In the genomic region with DNA sequence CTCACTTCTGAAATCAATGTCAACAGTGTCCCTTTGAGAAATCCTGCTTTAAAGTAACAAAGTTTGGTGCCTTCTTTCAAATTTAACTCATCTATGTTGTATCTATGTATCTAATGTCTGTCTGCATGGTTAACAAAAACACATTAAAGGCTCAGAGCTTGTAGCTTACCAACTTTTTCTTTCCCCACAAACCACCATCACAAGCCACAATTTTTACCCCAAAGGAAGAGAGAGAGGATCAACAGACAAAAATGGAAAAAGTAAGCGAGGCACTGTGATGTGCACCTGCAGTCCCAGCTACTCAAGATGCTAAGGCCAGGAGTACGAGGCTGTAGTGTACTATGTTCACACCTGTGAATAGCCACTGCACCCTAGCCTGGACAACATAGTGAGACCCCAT, we compare ENCODE assay signal across 26 cellular contexts. TPM values are rescaled to one million over a fixed set of nuclear protein-coding genes. Genes with fewer than 3 reads are reported as not detected.
DNase-seq lines count a peak whose midpoint lies in the region; ATAC-seq, FAIRE-seq and TF ChIP-seq lines count a peak whose summit lies in the region.
"Had no signal": no experiment of that assay in that cellular context is flagged by ENCODE, and none has a peak within 500 bp of the region (broad histone marks: within the 10 kb centered on the region; RNA-seq: fewer than 3 reads in every experiment).

No MANE protein-coding gene starts in this region.

- peak overlapping the region; percentile 53 for H3K4me3 Mint-ChIP-seq in activated CD4-positive, alpha-beta T cell treated with anti-CD3 and anti-CD28 coated beads, Interleukin-2, amount 10 ng/mL, durations not matched to agents 24 days and 14 days
- peak overlapping the region in 3 of 4 donors; percentile 1 to 60 (median 8) for H3K4me3 Mint-ChIP-seq in CD4-positive, CD25-positive, alpha-beta regulatory T cell
- no peak overlapping the region for H3K4me3 Mint-ChIP-seq in activated B cell treated with CpG ODN at 0.5 μM for 24 hours

- TF ChIP-seq RAD21 in K562 (CRISPR knock-in tag; conservative IDR thresholded peaks at IDR 0.05 in 1 of 2, IDR thresholded peaks at IDR 0.05 in 1 of 2) = no peak

- TF ChIP-seq CTCF in activated B cell treated with CpG ODN at 0.5 μM for 24 hours (IDR thresholded peaks at IDR 0.05) = no peak
- no peak for TF ChIP-seq CTCF in K562 (IDR thresholded peaks at IDR 0.05 in 2 of 3, conservative IDR thresholded peaks at IDR 0.05 in 1 of 3; ENCODE audit: insufficient read depth in 2 of 3, low read depth in 1 of 3, low read length in 3 of 3)

- no peaks in the 10 kb centered on the region for H3K36me3 ChIP-seq in CD4-positive, CD25-positive, alpha-beta regulatory T cell (ENCODE audit: control insufficient read depth, insufficient read depth, low read length)
- H3K36me3 ChIP-seq in K562 (ENCODE audit: control insufficient read depth, insufficient read depth, low read length) = no peaks in the 10 kb centered on the region
- H3K36me3 ChIP-seq: heart left ventricle, upper lobe of right lung had no signal

- peaks cover 8% of the 10 kb centered on the region for H3K4me1 Mint-ChIP-seq in activated CD4-positive, alpha-beta T cell treated with anti-CD3 and anti-CD28 coated beads, Interleukin-2, amount 10 ng/mL, durations not matched to agents 24 days and 14 days
- peaks cover 13 to 50% (median 22%) of the 10 kb centered on the region in 4 donors for H3K4me1 Mint-ChIP-seq in CD4-positive, CD25-positive, alpha-beta regulatory T cell
- peaks cover 24% of the 10 kb centered on the region for H3K4me1 Mint-ChIP-seq in activated B cell treated with CpG ODN at 0.5 μM for 24 hours

- CTCF ChIA-PET in activated B cell treated with CpG ODN at 0.5 μM for 24 hours (lab: Charles Lee) (no interaction called here), K562 (lab: Yijun Ruan, JAX; ENCODE audit: low intra/inter-chr PET ratio) (no interaction called here)

- in situ Hi-C loops in K562 (cut with MboI) = no loop called here

- POLR2A ChIA-PET in activated B cell treated with CpG ODN at 0.5 μM for 24 hours (lab: Charles Lee) (no interaction called here), K562 (lab: Yijun Ruan, JAX) (no interaction called here)

- H3K79me2 ChIP-seq in K562 (ENCODE audit: control insufficient read depth, insufficient read depth, low read length) = peaks cover 63% of the 10 kb centered on the region

- no peak overlapping the region for H3K27ac ChIP-seq in CD4-positive, CD25-positive, alpha-beta regulatory T cell (ENCODE audit: insufficient read depth, low read length, poor library complexity, severe bottlenecking)
- H3K27ac ChIP-seq in K562 (ENCODE audit: extremely low read depth, low read depth, low read length) = no peak overlapping the region
- H3K27ac ChIP-seq: body of pancreas, heart left ventricle, SK-N-MC, skin epidermis, upper lobe of right lung, VCaP had no signal

- H4K20me1 ChIP-seq in K562 (replicated peaks; ENCODE audit: control insufficient read depth, insufficient read depth, low read length) = no peaks in the 10 kb centered on the region

- no peak for FAIRE-seq in K562 (lab: Jason Lieb, UNC)

- H3K9me1 ChIP-seq in K562 (ENCODE audit: control insufficient read depth, insufficient read depth, low read length) = no peaks in the 10 kb centered on the region

- no peaks in the 10 kb centered on the region for H3K27me3 Mint-ChIP-seq in activated CD4-positive, alpha-beta T cell treated with anti-CD3 and anti-CD28 coated beads, Interleukin-2, amount 10 ng/mL, durations not matched to agents 24 days and 14 days
- no peaks in the 10 kb centered on the region for H3K27me3 Mint-ChIP-seq in CD4-positive, CD25-positive, alpha-beta regulatory T cell
- no peaks in the 10 kb centered on the region for H3K27me3 Mint-ChIP-seq in activated B cell treated with CpG ODN at 0.5 μM for 24 hours

- peaks cover 11% of the 10 kb centered on the region for H3K4me1 ChIP-seq in CD4-positive, CD25-positive, alpha-beta regulatory T cell (ENCODE audit: control insufficient read depth, insufficient read depth, low read length, poor library complexity, severe bottlenecking)
- H3K4me1 ChIP-seq in K562 (replicated peaks in 1 of 2; ENCODE audit: control insufficient read depth in 2 of 2, insufficient read depth in 2 of 2, low read length in 2 of 2) = no peaks in the 10 kb centered on the region; a peak in 1 of 5 replicates
- H3K4me1 ChIP-seq: HAP-1 had no signal

- no peak for TF ChIP-seq EP300 in K562 (IDR thresholded peaks at IDR 0.05; ENCODE audit: low read length)

- ATAC-seq in CD4-positive, CD25-positive, alpha-beta regulatory T cell (ENCODE audit: low read depth in 2 of 2) = no peak
- ATAC-seq in activated B cell treated with CpG ODN at 0.5 μM for 24 hours (ENCODE audit: low read depth) = no peak
- no peak for ATAC-seq in K562
- ATAC-seq: body of pancreas, heart left ventricle, left cardiac atrium, upper lobe of right lung had no signal

- DNase-seq in activated CD4-positive, alpha-beta T cell treated with anti-CD3 and anti-CD28 coated beads, Interleukin-2, amount 10 ng/mL, durations not matched to agents 24 days and 14 days = peak; percentile 76
- no peak for DNase-seq in activated CD4-positive, alpha-beta T cell treated with anti-CD3 and anti-CD28 coated beads, Interleukin-2, amount 50 U/mL, for 4 hours
- DNase-seq in CD4-positive, CD25-positive, alpha-beta regulatory T cell = no peak
- DNase-seq in activated B cell treated with CpG ODN at 0.5 μM for 24 hours (no peak), K562 (ENCODE audit: extremely low read depth in 1 of 4, low spot score in 3 of 4) (no peak), NCI-H524 (lab: John Stamatoyannopoulos, UW) (no peak), islet precursor cell (no peak), ureter (ENCODE audit: low spot score) (no peak)
- DNase-seq: AML-193; body of pancreas; COR-L47; effector CD4-positive, alpha-beta T cell; erythroblast; foreskin fibroblast; heart left ventricle; left cardiac atrium; mesenchymal stem cell; NCI-H1092; NCI-H2029; occipital lobe; stimulated activated CD4-positive, alpha-beta T cell treated with anti-CD3 and anti-CD28 coated beads, Interleukin-1b, Interleukin-23, amount 100 ng/mL, for 48 hours; upper lobe of right lung had no signal

- BruUV-seq in K562 (replicated peaks; lab: Mats Ljungman, UMichigan) = no TSS peak

- no peak overlapping the region for H3K9ac ChIP-seq in K562 (ENCODE audit: insufficient read depth in 1 of 2, low read depth in 2 of 2, low read length in 2 of 2)

- H2AFZ ChIP-seq in K562 (ENCODE audit: low read depth, low read length) = no peak overlapping the region

- no peaks in the 10 kb centered on the region for H3K9me3 Mint-ChIP-seq in activated CD4-positive, alpha-beta T cell treated with anti-CD3 and anti-CD28 coated beads, Interleukin-2, amount 10 ng/mL, durations not matched to agents 24 days and 14 days
- H3K9me3 Mint-ChIP-seq in CD4-positive, CD25-positive, alpha-beta regulatory T cell = peaks cover 0 to 4% (median 0%) of the 10 kb centered on the region in 7 donors
- H3K9me3 Mint-ChIP-seq in activated B cell treated with CpG ODN at 0.5 μM for 24 hours = no peaks in the 10 kb centered on the region

- WGBS in K562 (ENCODE audit: insufficient coverage, low coverage, missing lambda C conversion rate) = 13% methylated on average over 1 of the region's 2 CpGs

- H3K27me3 ChIP-seq in CD4-positive, CD25-positive, alpha-beta regulatory T cell (ENCODE audit: control insufficient read depth, insufficient read depth, low read length) = no peaks in the 10 kb centered on the region
- no peaks in the 10 kb centered on the region for H3K27me3 ChIP-seq in K562 (ENCODE audit: control insufficient read depth in 2 of 2, insufficient read depth in 2 of 2, low read length in 2 of 2)
- H3K27me3 ChIP-seq: body of pancreas, heart left ventricle, upper lobe of right lung had no signal

- H3K9me3 ChIP-seq in CD4-positive, CD25-positive, alpha-beta regulatory T cell (ENCODE audit: control insufficient read depth in 2 of 2, low read length in 2 of 2) = no peaks in the 10 kb centered on the region
- H3K9me3 ChIP-seq in K562 (replicated peaks; ENCODE audit: control insufficient read depth, insufficient read depth, low read depth, low read length) = no peaks in the 10 kb centered on the region
- H3K9me3 ChIP-seq: body of pancreas, HAP-1, heart left ventricle, upper lobe of right lung had no signal

- H3K4me2 ChIP-seq in K562 (ENCODE audit: insufficient read depth, low read length) = no peak overlapping the region

- TF ChIP-seq POLR2A in K562 (conservative IDR thresholded peaks at IDR 0.05) = no peak

- intact Hi-C loops in activated CD4-positive, alpha-beta T cell treated with anti-CD3 and anti-CD28 coated beads, Interleukin-2, amount 10 ng/mL, durations not matched to agents 24 days and 14 days (cut with micrococcal nuclease) = loop anchor here (2.0 kb wide), 1 partner anchor 22 kb away; no protein-coding TSS in a partner anchor
- intact Hi-C loops in activated B cell treated with CpG ODN at 0.5 μM for 24 hours (cut with micrococcal nuclease) = no loop called here
- intact Hi-C loops in K562 (cut with micrococcal nuclease) = no loop called here

- peak overlapping the region; percentile 84 for H3K27ac Mint-ChIP-seq in activated CD4-positive, alpha-beta T cell treated with anti-CD3 and anti-CD28 coated beads, Interleukin-2, amount 10 ng/mL, durations not matched to agents 24 days and 14 days
- H3K27ac Mint-ChIP-seq in CD4-positive, CD25-positive, alpha-beta regulatory T cell = peak overlapping the region in 2 of 3 donors; percentile 10 to 79
- peak overlapping the region; percentile 36 for H3K27ac Mint-ChIP-seq in activated B cell treated with CpG ODN at 0.5 μM for 24 hours

- peaks cover 12% of the 10 kb centered on the region for H3K36me3 Mint-ChIP-seq in activated CD4-positive, alpha-beta T cell treated with anti-CD3 and anti-CD28 coated beads, Interleukin-2, amount 10 ng/mL, durations not matched to agents 24 days and 14 days (ENCODE audit: low read depth)
- H3K36me3 Mint-ChIP-seq in CD4-positive, CD25-positive, alpha-beta regulatory T cell = peaks cover 8% of the 10 kb centered on the region
- H3K36me3 Mint-ChIP-seq in activated B cell treated with CpG ODN at 0.5 μM for 24 hours (ENCODE audit: low read depth) = peaks cover 9% of the 10 kb centered on the region

- H3K4me3 ChIP-seq in CD4-positive, CD25-positive, alpha-beta regulatory T cell (ENCODE audit: low read depth, low read length) = peak overlapping the region; percentile 1
- H3K4me3 ChIP-seq in K562 = no peak overlapping the region
- H3K4me3 ChIP-seq: body of pancreas, HAP-1, heart left ventricle, SK-N-MC, skin epidermis, upper lobe of right lung had no signal

RNA-seq across cellular contexts. Expression of gene ATRX, which starts 17.2 kb away (rescaled TPM):
- 62.3 and 72.9 TPM in 2 replicates for total RNA-seq in activated CD4-positive, alpha-beta T cell treated with anti-CD3 and anti-CD28 coated beads, Interleukin-2, amount 10 ng/mL, durations not matched to agents 24 days and 14 days
- 175 TPM for total RNA-seq in CD4-positive, CD25-positive, alpha-beta regulatory T cell
- polyA plus RNA-seq in CD4-positive, CD25-positive, alpha-beta regulatory T cell = 10 to 100 TPM; 35.2 to 48.6 (median 41.9) TPM
- 114 and 120 TPM in 2 replicates for total RNA-seq in activated B cell treated with CpG ODN at 0.5 μM for 24 hours
- total RNA-seq in K562 (2011; cell fraction: chromatin; rRNA removed; ENCODE audit: low replicate concordance) = 16.3 and 89.5 TPM in 2 replicates
- total RNA-seq in K562 (2011; cell fraction: nucleolus; rRNA removed) = 11.3 and 11.7 TPM in 2 replicates
- 28.1 and 41.3 TPM in 2 replicates for total RNA-seq in K562 (2011; cell fraction: nucleoplasm; rRNA removed)
- total RNA-seq in K562 (2014; rRNA removed) = 15.6 and 26.7 TPM in 2 replicates
- total RNA-seq in K562 (2014; rRNA removed; fragmentation: Illumina TruSeq; extraction: Trizol) = 23.1 and 25.9 TPM in 2 replicates
- 20.1 and 21.4 TPM in 2 replicates for total RNA-seq in K562 (2015; rRNA removed; fragmentation: Illumina TruSeq; extraction: Trizol)
- total RNA-seq in K562 (2021) = 20.7 and 24.0 TPM in 2 replicates
- polyA plus RNA-seq in K562 (2011; rRNA removed) = 14.6 and 22.2 TPM in 2 replicates
- polyA plus RNA-seq in K562 (2011; cell fraction: cytosol; rRNA removed) = 5.9 TPM in 2 replicates
- polyA plus RNA-seq in K562 (2011; cell fraction: nucleus; rRNA removed) = 30.6 and 35.5 TPM in 2 replicates
- polyA plus RNA-seq in K562 (2012) = 7.0 and 13.5 TPM in 2 replicates
- polyA plus RNA-seq in K562 (2014; fragmentation: Illumina TruSeq; extraction: Trizol) = 12.6 and 13.1 TPM in 2 replicates
- 10 to 100 TPM in 1 of 2 experiments, 1 to 10 TPM in 1; 7.7 to 11.8 TPM for polyA plus RNA-seq in K562 (2014; fragmentation: Nextera tagmentation; extraction: Ambion mirVana)
- 12.9 and 20.2 TPM in 2 replicates for polyA plus RNA-seq in K562 (2014; rRNA removed)
- 48.8 and 51.3 TPM in 2 replicates for polyA minus RNA-seq in K562 (2011; rRNA and poly(A)+ RNA removed)
- polyA minus RNA-seq in K562 (2011; cell fraction: cytosol; rRNA and poly(A)+ RNA removed) = 7.9 and 17.4 TPM in 2 replicates
- polyA minus RNA-seq in K562 (2011; cell fraction: nucleus; rRNA and poly(A)+ RNA removed) = 48.5 and 64.5 TPM in 2 replicates
- total RNA-seq in ureter = 105 TPM
